ENCODE assay signal across 9 cellular contexts in the genomic region with DNA sequence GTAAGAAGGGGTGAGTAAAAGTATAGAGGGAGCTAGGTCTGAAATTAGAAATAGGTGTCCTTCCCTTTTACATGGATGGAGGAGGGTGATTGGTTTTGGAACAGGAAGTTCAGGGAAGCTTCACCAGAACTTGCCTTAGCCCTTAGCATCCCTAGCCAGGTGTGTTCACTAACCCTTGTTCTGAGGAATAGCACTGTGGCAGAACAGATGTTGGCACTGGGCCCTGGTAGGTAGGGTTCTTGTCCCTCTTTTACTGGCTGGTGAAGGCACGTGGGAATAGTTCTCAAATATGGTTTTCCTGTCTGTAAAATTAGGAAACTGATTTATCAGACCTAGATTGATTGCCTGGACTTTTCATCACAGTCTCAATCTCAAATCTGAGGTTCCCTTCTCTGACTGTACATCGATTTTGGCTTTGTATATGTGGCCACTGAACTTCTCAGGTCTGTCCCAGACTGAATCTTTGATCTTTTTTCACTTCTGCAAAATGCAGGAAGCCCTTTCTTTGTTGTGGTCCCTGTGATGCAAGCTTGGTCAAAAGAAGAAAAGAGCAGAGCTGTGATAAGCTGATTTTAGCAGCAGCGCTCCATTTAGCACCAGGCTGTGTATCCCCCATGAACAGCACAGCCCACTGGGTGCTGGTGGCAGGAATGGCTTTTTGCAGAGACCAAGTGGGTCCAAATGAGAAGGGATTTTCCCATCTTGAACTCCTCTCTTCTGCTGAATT.
DNase-seq lines count a peak whose midpoint lies in the region; ATAC-seq, FAIRE-seq and TF ChIP-seq lines count a peak whose summit lies in the region.
"Had no signal": no experiment of that assay in that cellular context is flagged by ENCODE, and none has a peak within 500 bp of the region (broad histone marks: within the 10 kb centered on the region; RNA-seq: fewer than 3 reads in every experiment).

No MANE protein-coding gene starts in this region.

- no peak for DNase-seq in T-helper 17 cell
- DNase-seq in NCI-H748 treated with DMSO at 0.1 percent for 48 hours (lab: John Stamatoyannopoulos, UW), result no peak
- no peak for DNase-seq in kidney
- DNase-seq in stimulated activated naive CD4-positive, alpha-beta T cell treated with Interleukin-2 at 50 U/mL for 16 hours (lab: John Stamatoyannopoulos, UW), result no peak
- DNase-seq in KG1 (lab: John Stamatoyannopoulos, UW), result no peak

- intact Hi-C loops in kidney (cut with DNase I), result no loop called here

- H3K36me3 Mint-ChIP-seq in T-helper 17 cell (ENCODE audit: low read depth), result no peaks in the 10 kb centered on the region

- ATAC-seq in GM19463 (IDR thresholded peaks at IDR 0.05; ENCODE audit: unreplicated experiment), result peak; percentile 91
- ATAC-seq in HG03135 (IDR thresholded peaks at IDR 0.05; ENCODE audit: unreplicated experiment), result peak; percentile 93
- peak; percentile 79 for ATAC-seq in T-helper 17 cell

- peak; percentile 21; the same call in 1 of the 3 replicates for TF ChIP-seq CTCF in GM12872 (IDR thresholded peaks at IDR 0.05; ENCODE audit: insufficient read depth, low read depth, low read length)
- no peak for TF ChIP-seq CTCF in kidney (IDR thresholded peaks at IDR 0.05; ENCODE audit: borderline replicate concordance, extremely low read depth, insufficient read depth)

- no peak overlapping the region for H3K4me3 Mint-ChIP-seq in T-helper 17 cell

- no peak for FAIRE-seq in kidney (lab: Jason Lieb, UNC)
- FAIRE-seq: endothelial cell of umbilical vein had no signal

- no peaks in the 10 kb centered on the region for H3K36me3 ChIP-seq in kidney (ENCODE audit: control insufficient read depth in 1 of 2, insufficient read depth in 2 of 2, low read length in 2 of 2)

- H3K4me3 ChIP-seq in kidney (ENCODE audit: low read length in 2 of 2), result no peak overlapping the region

- peaks cover 5% of the 10 kb centered on the region for H3K4me1 Mint-ChIP-seq in T-helper 17 cell

- no peak overlapping the region for H3K27ac ChIP-seq in kidney (ENCODE audit: low read depth in 2 of 2, low read length in 2 of 2)

- H3K4me1 ChIP-seq in kidney (ENCODE audit: control insufficient read depth in 1 of 2, insufficient read depth in 1 of 2, low read depth in 1 of 2, low read length in 2 of 2), result no peaks in the 10 kb centered on the region

- H3K27me3 Mint-ChIP-seq in T-helper 17 cell, result peaks cover 6% of the 10 kb centered on the region

- no peaks in the 10 kb centered on the region for H3K9me3 ChIP-seq in T-helper 17 cell (ENCODE audit: control insufficient read depth, low read length, poor library complexity, severe bottlenecking)
- H3K9me3 ChIP-seq in kidney (ENCODE audit: control insufficient read depth in 1 of 2, low read length in 2 of 2), result no peaks in the 10 kb centered on the region

- H3K27ac Mint-ChIP-seq in T-helper 17 cell, result no peak overlapping the region

- H3K9ac ChIP-seq in kidney (ENCODE audit: low read length in 2 of 2), result no peak overlapping the region
